Comparison of ENCODE assay signal across 1 cellular context in genomic region chr5:126645132-126645531, GRCh38.
TF ChIP-seq lines count a peak whose summit lies in the region.

No MANE protein-coding gene starts in this region.

TF ChIP-seq in K562, 482 proteins besides CTCF, POLR2A, EP300 and RAD21 (continued from another document):
- TF ChIP-seq NELFE (IDR thresholded peaks at IDR 0.05; ENCODE audit: insufficient read depth, insufficient read length) (no peak), JUN (IDR thresholded peaks at IDR 0.05; ENCODE audit: borderline replicate concordance, low read depth, low read length) (no peak), JUN (CRISPR knock-in tag; IDR thresholded peaks at IDR 0.05; ENCODE audit: borderline replicate concordance) (no peak), ZNF639 (CRISPR knock-in tag; conservative IDR thresholded peaks at IDR 0.05 in 1 of 2, IDR thresholded peaks at IDR 0.05 in 1 of 2) (no peak), SIRT6 (IDR thresholded peaks at IDR 0.05; ENCODE audit: low read depth, low read length) (no peak), CREB5 (CRISPR knock-in tag; IDR thresholded peaks at IDR 0.05) (no peak), FOSL1 (tag; conservative IDR thresholded peaks at IDR 0.05) (peak; percentile 50), NBN (IDR thresholded peaks at IDR 0.05; ENCODE audit: low read depth) (no peak), ZNF280A (IDR thresholded peaks at IDR 0.05; ENCODE audit: low read depth, partially characterized antibody) (peak; percentile 87), EHMT2 (IDR thresholded peaks at IDR 0.05) (0 out of 2 replicates have a peak, but pooled peaks have one; percentile 52), SFPQ (IDR thresholded peaks at IDR 0.05; ENCODE audit: low read depth, low read length) (no peak), SIN3B (IDR thresholded peaks at IDR 0.05; ENCODE audit: low read depth) (no peak)
TF ChIP-seq in K562: peak in this region for 11.
